ENCODE assay signal across 19 cellular contexts in the genomic region with DNA sequence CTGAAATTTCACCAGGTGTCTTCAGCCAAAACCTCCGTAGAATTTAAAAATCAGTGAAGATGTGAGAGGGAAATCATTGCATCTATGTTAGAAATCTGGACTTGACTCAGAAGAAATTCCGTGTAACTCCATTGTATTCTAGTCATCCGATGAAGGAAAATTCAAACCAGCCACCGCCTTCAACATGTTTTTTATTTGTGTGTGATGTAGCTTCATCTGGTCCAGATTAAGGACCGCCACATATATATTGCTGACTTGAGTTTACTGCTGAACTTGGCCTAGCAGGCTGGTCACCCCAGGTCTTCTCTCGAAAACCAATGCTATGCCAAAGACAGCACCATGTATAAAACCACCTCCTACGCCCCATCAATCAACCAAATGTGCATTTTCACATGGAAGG.
DNase-seq lines count a peak whose midpoint lies in the region; ATAC-seq and TF ChIP-seq lines count a peak whose summit lies in the region.
"Had no signal": no experiment of that assay in that cellular context is flagged by ENCODE, and none has a peak within 500 bp of the region (broad histone marks: within the 10 kb centered on the region; RNA-seq: fewer than 3 reads in every experiment).

No MANE protein-coding gene starts in this region.

- no peak overlapping the region for H3K4me3 ChIP-seq in CD4-positive, alpha-beta memory T cell (ENCODE audit: low read length in 2 of 2)
- H3K4me3 ChIP-seq in HFF-Myc (replicated peaks; ENCODE audit: low read depth, low read length): no peak overlapping the region
- H3K4me3 ChIP-seq in neutrophil (ENCODE audit: low read depth in 1 of 2, low read length in 1 of 2): no peak overlapping the region
- H3K4me3 ChIP-seq: dorsolateral prefrontal cortex, upper lobe of right lung had no signal

- peak overlapping the region in 6 of 7 donors; percentile 7 to 83 (median 54) for H3K27ac Mint-ChIP-seq in CD4-positive, alpha-beta memory T cell
- H3K27ac Mint-ChIP-seq in activated naive CD8-positive, alpha-beta T cell treated with anti-CD3 and anti-CD28 coated beads, Interleukin-2, amount 50 U/mL, for 24 hours: peak overlapping the region; percentile 97

- no peaks in the 10 kb centered on the region for H3K27me3 Mint-ChIP-seq in CD4-positive, alpha-beta memory T cell
- no peaks in the 10 kb centered on the region for H3K27me3 Mint-ChIP-seq in activated naive CD8-positive, alpha-beta T cell treated with anti-CD3 and anti-CD28 coated beads, Interleukin-2, amount 50 U/mL, for 24 hours
- H3K27me3 Mint-ChIP-seq: central memory CD8-positive, alpha-beta T cell had no signal

- H3K27ac ChIP-seq in CD4-positive, alpha-beta memory T cell (ENCODE audit: low read depth, low read length): no peak overlapping the region
- H3K27ac ChIP-seq in neutrophil: peak overlapping the region; percentile 28
- H3K27ac ChIP-seq: dorsolateral prefrontal cortex, upper lobe of right lung had no signal

- no peaks in the 10 kb centered on the region for H3K9me3 Mint-ChIP-seq in CD4-positive, alpha-beta memory T cell
- H3K9me3 Mint-ChIP-seq in activated naive CD8-positive, alpha-beta T cell treated with anti-CD3 and anti-CD28 coated beads, Interleukin-2, amount 50 U/mL, for 24 hours: no peaks in the 10 kb centered on the region
- H3K9me3 Mint-ChIP-seq: central memory CD8-positive, alpha-beta T cell had no signal

- POLR2A ChIA-PET in CD4-positive, alpha-beta memory T cell (lab: Charles Lee; ENCODE audit: partially characterized antibody): interaction anchor here (0.8 to 1.7 kb wide), 4 partner anchors 8 to 29 kb away, joined by 3 to 7 read pairs (median 4); no protein-coding TSS in a partner anchor

- H3K4me1 ChIP-seq in CD4-positive, alpha-beta memory T cell (ENCODE audit: insufficient read depth, low read length): peaks cover 31% of the 10 kb centered on the region
- H3K4me1 ChIP-seq in neutrophil (ENCODE audit: control insufficient read depth in 1 of 2, insufficient read depth in 1 of 2, low read depth in 1 of 2, low read length in 1 of 2): peaks cover 19 to 31% of the 10 kb centered on the region in 2 experiments

- H3K4me3 Mint-ChIP-seq in CD4-positive, alpha-beta memory T cell: peak overlapping the region in 2 of 8 donors; percentile 8 to 39
- no peak overlapping the region for H3K4me3 Mint-ChIP-seq in activated naive CD8-positive, alpha-beta T cell treated with anti-CD3 and anti-CD28 coated beads, Interleukin-2, amount 50 U/mL, for 24 hours
- H3K4me3 Mint-ChIP-seq: central memory CD8-positive, alpha-beta T cell had no signal

- peaks cover 52 to 55% of the 10 kb centered on the region in 2 donors for H3K36me3 Mint-ChIP-seq in CD4-positive, alpha-beta memory T cell
- H3K36me3 Mint-ChIP-seq in activated naive CD8-positive, alpha-beta T cell treated with anti-CD3 and anti-CD28 coated beads, Interleukin-2, amount 50 U/mL, for 24 hours (ENCODE audit: low read depth): peaks cover 13% of the 10 kb centered on the region

- intact Hi-C loops in CD4-positive, alpha-beta memory T cell (cut with micrococcal nuclease): no loop called here

- peaks cover 45 to 84% (median 61%) of the 10 kb centered on the region in 4 donors for H3K4me1 Mint-ChIP-seq in CD4-positive, alpha-beta memory T cell
- H3K4me1 Mint-ChIP-seq in activated naive CD8-positive, alpha-beta T cell treated with anti-CD3 and anti-CD28 coated beads, Interleukin-2, amount 50 U/mL, for 24 hours: peaks cover 81% of the 10 kb centered on the region

- no peak for ATAC-seq in activated naive CD8-positive, alpha-beta T cell treated with anti-CD3 and anti-CD28 coated beads, Interleukin-2, amount 50 U/mL, for 24 hours
- ATAC-seq in GM21717 (IDR thresholded peaks at IDR 0.05; ENCODE audit: unreplicated experiment): no peak
- ATAC-seq: upper lobe of right lung had no signal

- no peak for DNase-seq in CD4-positive, alpha-beta memory T cell
- DNase-seq in HFF-Myc (ENCODE audit: extremely low read depth, low read depth): peak; percentile 48
- DNase-seq in activated naive CD8-positive, alpha-beta T cell treated with anti-CD3 and anti-CD28 coated beads, Interleukin-2, amount 50 U/mL, for 24 hours: no peak
- DNase-seq in stimulated activated CD4-positive, alpha-beta T cell treated with anti-CD3 and anti-CD28 coated beads, Interleukin-15, amount 100 ng/mL, for 24 hours: no peak
- DNase-seq in stimulated activated CD4-positive, alpha-beta T cell treated with anti-CD3 and anti-CD28 coated beads, Interleukin-4, amount 100 ng/mL, for 1 hour: no peak
- DNase-seq: activated CD4-positive, alpha-beta T cell treated with anti-CD3 and anti-CD28 coated beads for 1 hour; activated gamma-delta T cell; amygdala; Calu3; dorsolateral prefrontal cortex; HCEC 1CT; NCI-H1105; NCI-H510A; stimulated activated CD4-positive, alpha-beta T cell treated with anti-CD3 and anti-CD28 coated beads, Interleukin-2, amount 100 ng/mL, for 24 hours; stimulated activated naive CD4-positive, alpha-beta T cell treated with Interleukin-2 at 50 U/mL for 16 hours; upper lobe of right lung had no signal

- CTCF ChIA-PET in CD4-positive, alpha-beta memory T cell (lab: Charles Lee; ENCODE audit: partially characterized antibody): interaction anchor here (1.1 kb wide), 3 partner anchors 21 to 65 kb away, joined by 3 read pairs; no protein-coding TSS in a partner anchor

- H3K36me3 ChIP-seq in CD4-positive, alpha-beta memory T cell (ENCODE audit: insufficient read depth, low read length): no peaks in the 10 kb centered on the region
- no peaks in the 10 kb centered on the region for H3K36me3 ChIP-seq in neutrophil
- H3K36me3 ChIP-seq: upper lobe of right lung had no signal

- no peaks in the 10 kb centered on the region for H3K9me3 ChIP-seq in CD4-positive, alpha-beta memory T cell (ENCODE audit: control insufficient read depth in 1 of 2, low read length in 2 of 2)
- H3K9me3 ChIP-seq in neutrophil: no peaks in the 10 kb centered on the region
- H3K9me3 ChIP-seq: upper lobe of right lung had no signal

- no peaks in the 10 kb centered on the region for H3K27me3 ChIP-seq in CD4-positive, alpha-beta memory T cell (ENCODE audit: insufficient read depth, low read length)
- no peaks in the 10 kb centered on the region for H3K27me3 ChIP-seq in neutrophil
- H3K27me3 ChIP-seq: dorsolateral prefrontal cortex, upper lobe of right lung had no signal

- no peak for TF ChIP-seq CTCF in HFF-Myc (IDR thresholded peaks at IDR 0.05; ENCODE audit: low read depth, low read length, missing control alignments)
- no peak for TF ChIP-seq CTCF in neutrophil (IDR thresholded peaks at IDR 0.05)
